Comparison of ENCODE assay signal across 10 cellular contexts in genomic region chr4:173191623-173192041, GRCh38. TPM values are rescaled to one million over a fixed set of nuclear protein-coding genes. Genes with fewer than 3 reads are reported as not detected.
DNase-seq lines count a peak whose midpoint lies in the region; ATAC-seq and TF ChIP-seq lines count a peak whose summit lies in the region.
"Had no signal": no experiment of that assay in that cellular context is flagged by ENCODE, and none has a peak within 500 bp of the region (broad histone marks: within the 10 kb centered on the region; RNA-seq: fewer than 3 reads in every experiment).

No MANE protein-coding gene starts in this region.

- H3K27me3 ChIP-seq in DND-41 (ENCODE audit: insufficient read depth, low read length, poor library complexity) (no peaks in the 10 kb centered on the region), HUES6 (ENCODE audit: control insufficient read depth, insufficient read depth, low read length) (no peaks in the 10 kb centered on the region), brain microvascular endothelial cell (replicated peaks) (no peaks in the 10 kb centered on the region)
- H3K27me3 ChIP-seq: esophagus muscularis mucosa had no signal

- TF ChIP-seq CTCF in DND-41 (IDR thresholded peaks at IDR 0.05; ENCODE audit: borderline replicate concordance, extremely low read depth, low read length, poor library complexity, severe bottlenecking) (no peak), brain microvascular endothelial cell (IDR thresholded peaks at IDR 0.05; ENCODE audit: low read depth, low read length, missing control alignments) (no peak), mucosa of descending colon (IDR thresholded peaks at IDR 0.05) (no peak)

- peak overlapping the region; percentile 43; the same call in 1 of the 2 replicates for H3K27ac ChIP-seq in DND-41 (ENCODE audit: low read length)
- H3K27ac ChIP-seq in HUES6 (ENCODE audit: low read depth, low read length), result peak overlapping the region; percentile 54; the same call in 1 of the 2 replicates
- peak overlapping the region; percentile 24 for H3K27ac ChIP-seq in brain microvascular endothelial cell
- H3K27ac ChIP-seq: esophagus muscularis mucosa had no signal

- peaks cover 65% of the 10 kb centered on the region for H4K20me1 ChIP-seq in DND-41 (ENCODE audit: insufficient read depth, low read length)

- H3K4me1 ChIP-seq in DND-41 (ENCODE audit: insufficient read depth, low read length) (peaks cover 22% of the 10 kb centered on the region), HUES6 (ENCODE audit: control insufficient read depth, insufficient read depth, low read length) (peaks cover 55% of the 10 kb centered on the region), mucosa of descending colon (ENCODE audit: low read depth) (peaks cover 15% of the 10 kb centered on the region)

- ATAC-seq in DND-41 (ENCODE audit: insufficient read depth, low read depth) (peak; percentile 23; the same call in 1 of the 3 replicates), mucosa of descending colon (peak; percentile 94)

- no peak overlapping the region for H3K4me2 ChIP-seq in DND-41 (ENCODE audit: insufficient read depth, low read length)

- H3K9me3 ChIP-seq in DND-41 (ENCODE audit: insufficient read depth, low read length, severe bottlenecking) (no peaks in the 10 kb centered on the region), HUES6 (ENCODE audit: control insufficient read depth, insufficient read depth, low read depth, low read length) (no peaks in the 10 kb centered on the region), mucosa of descending colon (no peaks in the 10 kb centered on the region)
- H3K9me3 ChIP-seq: esophagus muscularis mucosa had no signal

- H3K36me3 ChIP-seq in DND-41 (ENCODE audit: insufficient read depth, low read length) (peaks cover 5% of the 10 kb centered on the region; the same call in 1 of the 2 replicates), HUES6 (ENCODE audit: control insufficient read depth, insufficient read depth, low read length) (no peaks in the 10 kb centered on the region), brain microvascular endothelial cell (replicated peaks) (no peaks in the 10 kb centered on the region), mucosa of descending colon (ENCODE audit: low read depth) (no peaks in the 10 kb centered on the region)
- H3K36me3 ChIP-seq: esophagus muscularis mucosa had no signal

- DNase-seq in DND-41 (no peak), brain microvascular endothelial cell (no peak), mucosa of descending colon (no peak), cerebellar cortex (ENCODE audit: low spot score) (no peak), retina (no peak), GF-D8 (lab: John Stamatoyannopoulos, UW) (no peak)
- DNase-seq: activated gamma-delta T cell treated with Interleukin-2 at 50 U/mL for 16 hours, NCI-H1930 had no signal

- no peak overlapping the region for H3K4me3 ChIP-seq in DND-41 (ENCODE audit: low read depth in 1 of 2, low read length in 2 of 2)
- H3K4me3 ChIP-seq in HUES6 (ENCODE audit: low read depth, low read length), result 0 out of 2 replicates have a peak overlapping the region, but pooled peaks have one; percentile 3
- no peak overlapping the region for H3K4me3 ChIP-seq in brain microvascular endothelial cell (ENCODE audit: low read depth, low read length)
- H3K4me3 ChIP-seq in mucosa of descending colon, result no peak overlapping the region
- H3K4me3 ChIP-seq: esophagus muscularis mucosa had no signal

- in situ Hi-C loops in brain microvascular endothelial cell (cut with HindIII; ENCODE audit: low pct_ligation_motif_present, low sequenced_read_pairs), result no loop called here

- H3K79me2 ChIP-seq in DND-41 (ENCODE audit: insufficient read depth, low read length), result peaks cover 100% of the 10 kb centered on the region

- H2AFZ ChIP-seq in DND-41 (ENCODE audit: low read depth, low read length), result no peak overlapping the region

- intact Hi-C loops in mucosa of descending colon (cut with DNase I, micrococcal nuclease), result no loop called here

- H3K9ac ChIP-seq in DND-41 (ENCODE audit: low read depth, low read length) (no peak overlapping the region), HUES6 (ENCODE audit: low read length) (no peak overlapping the region)

RNA-seq across cellular contexts. Expression of gene GALNT7, which starts 23.0 kb away (rescaled TPM):
- total RNA-seq in mucosa of descending colon, result 100 to 1,000 TPM in 2 of 3 donors, 10 to 100 TPM in 1; 61.4 to 141 (median 109) TPM
